22 cellular contexts compared by ENCODE assay signal in genomic region chr3:46113608-46114007, GRCh38.
A peak's percentile ranks its signal among the peaks of the same experiment; 100 is the strongest.
DNase-seq lines count a peak whose midpoint lies in the region; ATAC-seq, FAIRE-seq and TF ChIP-seq lines count a peak whose summit lies in the region.
"Had no signal": no experiment of that assay in that cellular context is flagged by ENCODE, and none has a peak within 500 bp of the region (broad histone marks: within the 10 kb centered on the region; RNA-seq: fewer than 3 reads in every experiment).

No MANE protein-coding gene starts in this region.

- no peak for FAIRE-seq in astrocyte (lab: Jason Lieb, UNC)
- FAIRE-seq: endothelial cell of umbilical vein, frontal cortex had no signal

- POLR2A ChIA-PET in activated naive CD8-positive, alpha-beta T cell treated with anti-CD3 and anti-CD28 coated beads, Interleukin-2, amount 10 ng/mL, durations not matched to agents 7 days and 5 days (lab: Charles Lee): interaction anchor here (0.6 to 1.7 kb wide), 8 partner anchors 10 to 100 kb away, joined by 3 to 5 read pairs (median 4); partner anchors contain the start of gene CCR1

- no peaks in the 10 kb centered on the region for H4K20me1 ChIP-seq in astrocyte (ENCODE audit: insufficient read depth, low read length)

- H3K36me3 ChIP-seq in astrocyte (ENCODE audit: insufficient read depth, low read length) (no peaks in the 10 kb centered on the region), mesenchymal stem cell (ENCODE audit: control insufficient read depth in 1 of 2, insufficient read depth in 2 of 2, low read depth in 1 of 2, low read length in 2 of 2) (no peaks in the 10 kb centered on the region), upper lobe of right lung (no peaks in the 10 kb centered on the region)

- DNase-seq in activated naive CD8-positive, alpha-beta T cell treated with anti-CD3 and anti-CD28 coated beads, Interleukin-2, amount 10 ng/mL, durations not matched to agents 7 days and 5 days: no peak
- no peak for DNase-seq in activated naive CD8-positive, alpha-beta T cell treated with anti-CD3 and anti-CD28 coated beads for 36 hours
- DNase-seq in astrocyte (ENCODE audit: low read depth): no peak
- no peak for DNase-seq in mesenchymal stem cell
- no peak for DNase-seq in upper lobe of right lung
- DNase-seq in left colon: no peak
- DNase-seq: activated naive CD4-positive, alpha-beta T cell treated with anti-CD3 and anti-CD28 coated beads, Interleukin-2, amount 10 ng/mL, durations not matched to agents 7 days and 5 days; CD4-positive, CD25-positive, alpha-beta regulatory T cell; DMS79; NCI-H1694; NCI-H82; SK-N-SH; stimulated activated CD4-positive, alpha-beta T cell treated with anti-CD3 and anti-CD28 coated beads, Interleukin-4, amount 100 ng/mL, for 4 hours; testis had no signal

- H3K4me3 ChIP-seq in astrocyte (ENCODE audit: insufficient read depth, low read depth, low read length) (no peak overlapping the region), mesenchymal stem cell (ENCODE audit: insufficient read depth in 1 of 2, low read depth in 1 of 2, low read length in 2 of 2) (no peak overlapping the region), upper lobe of right lung (no peak overlapping the region)
- H3K4me3 ChIP-seq: coronary artery, GM23248, skin epidermis, testis had no signal

- no peak for ATAC-seq in activated naive CD8-positive, alpha-beta T cell treated with anti-CD3 and anti-CD28 coated beads, Interleukin-2, amount 10 ng/mL, durations not matched to agents 7 days and 5 days (ENCODE audit: low read depth)
- ATAC-seq in upper lobe of right lung (no peak), HG02885 (IDR thresholded peaks at IDR 0.05; ENCODE audit: poor library complexity, unreplicated experiment) (no peak), GM19324 (IDR thresholded peaks at IDR 0.05; ENCODE audit: low FRiP score, unreplicated experiment) (no peak), left colon (no peak)

- no peaks in the 10 kb centered on the region for H3K79me2 ChIP-seq in astrocyte (ENCODE audit: insufficient read depth, low read length)
- H3K79me2 ChIP-seq: parathyroid adenoma had no signal

- H2BK120ac ChIP-seq in mesenchymal stem cell (ENCODE audit: low read depth, low read length): no peak overlapping the region

- peaks cover 47% of the 10 kb centered on the region for H3K36me3 Mint-ChIP-seq in activated naive CD8-positive, alpha-beta T cell treated with anti-CD3 and anti-CD28 coated beads, Interleukin-2, amount 10 ng/mL, durations not matched to agents 7 days and 5 days
- H3K36me3 Mint-ChIP-seq in activated naive CD8-positive, alpha-beta T cell treated with anti-CD3 and anti-CD28 coated beads for 36 hours: no peaks in the 10 kb centered on the region
- H3K36me3 Mint-ChIP-seq in astrocyte (ENCODE audit: low read depth, unreplicated experiment): peaks cover 6% of the 10 kb centered on the region
- H3K36me3 Mint-ChIP-seq: CD4-positive, CD25-positive, alpha-beta regulatory T cell had no signal

- H3K79me1 ChIP-seq in mesenchymal stem cell (replicated peaks; ENCODE audit: low read length, poor library complexity, severe bottlenecking): no peaks in the 10 kb centered on the region

- H3K9ac ChIP-seq in astrocyte (ENCODE audit: low read length): no peak overlapping the region
- peak overlapping the region; percentile 48 for H3K9ac ChIP-seq in mesenchymal stem cell (ENCODE audit: low read length)
- H3K9ac ChIP-seq: GM23248, parathyroid adenoma, SK-N-SH had no signal

- peaks cover 17% of the 10 kb centered on the region for H3K4me1 ChIP-seq in astrocyte (ENCODE audit: insufficient read depth, low read length)
- peaks cover 7% of the 10 kb centered on the region for H3K4me1 ChIP-seq in mesenchymal stem cell (ENCODE audit: control insufficient read depth, insufficient read depth, low read depth, low read length)
- peaks cover 24% of the 10 kb centered on the region for H3K4me1 ChIP-seq in upper lobe of right lung
- H3K4me1 ChIP-seq: parathyroid adenoma, testis had no signal

- TF ChIP-seq CTCF in astrocyte (IDR thresholded peaks at IDR 0.05; ENCODE audit: insufficient read depth, low read depth, low read length) (no peak), upper lobe of right lung (IDR thresholded peaks at IDR 0.05) (no peak)

- 95% methylated on average over 4 of the region's 4 CpGs for WGBS in mesenchymal stem cell

- H2AFZ ChIP-seq in astrocyte (ENCODE audit: low read depth, low read length) (no peak overlapping the region), mesenchymal stem cell (ENCODE audit: low read depth, low read length) (no peak overlapping the region)
- H2AFZ ChIP-seq: GM23248, parathyroid adenoma had no signal

- no peak overlapping the region for H2BK12ac ChIP-seq in mesenchymal stem cell (ENCODE audit: low read length in 2 of 2)

- H3K14ac ChIP-seq in mesenchymal stem cell (ENCODE audit: low read length in 2 of 2): no peak overlapping the region

- no peak overlapping the region for H3K23ac ChIP-seq in mesenchymal stem cell (ENCODE audit: low read length in 2 of 2)

- H3K9me3 ChIP-seq in astrocyte (ENCODE audit: insufficient read depth, low read depth, low read length) (no peaks in the 10 kb centered on the region), mesenchymal stem cell (ENCODE audit: control insufficient read depth, low read length) (peaks cover 9% of the 10 kb centered on the region), upper lobe of right lung (no peaks in the 10 kb centered on the region)
- H3K9me3 ChIP-seq: SK-N-SH, testis had no signal

- no peak overlapping the region for H4K91ac ChIP-seq in mesenchymal stem cell (ENCODE audit: low read length)

- peak overlapping the region; percentile 57 for H3K4me3 Mint-ChIP-seq in activated naive CD8-positive, alpha-beta T cell treated with anti-CD3 and anti-CD28 coated beads, Interleukin-2, amount 10 ng/mL, durations not matched to agents 7 days and 5 days
- H3K4me3 Mint-ChIP-seq in activated naive CD8-positive, alpha-beta T cell treated with anti-CD3 and anti-CD28 coated beads for 36 hours: no peak overlapping the region
- no peak overlapping the region for H3K4me3 Mint-ChIP-seq in astrocyte (ENCODE audit: unreplicated experiment)
- H3K4me3 Mint-ChIP-seq: activated naive CD4-positive, alpha-beta T cell treated with anti-CD3 and anti-CD28 coated beads, Interleukin-2, amount 10 ng/mL, durations not matched to agents 7 days and 5 days; CD4-positive, CD25-positive, alpha-beta regulatory T cell had no signal

- no peak overlapping the region for H2BK15ac ChIP-seq in mesenchymal stem cell (ENCODE audit: low read depth, poor library complexity, severe bottlenecking)

- H3K9me3 Mint-ChIP-seq in activated naive CD8-positive, alpha-beta T cell treated with anti-CD3 and anti-CD28 coated beads, Interleukin-2, amount 10 ng/mL, durations not matched to agents 7 days and 5 days: peaks cover 15% of the 10 kb centered on the region
- no peaks in the 10 kb centered on the region for H3K9me3 Mint-ChIP-seq in activated naive CD8-positive, alpha-beta T cell treated with anti-CD3 and anti-CD28 coated beads for 36 hours
- peaks cover 16% of the 10 kb centered on the region for H3K9me3 Mint-ChIP-seq in astrocyte (ENCODE audit: unreplicated experiment)
- H3K9me3 Mint-ChIP-seq: activated naive CD4-positive, alpha-beta T cell treated with anti-CD3 and anti-CD28 coated beads, Interleukin-2, amount 10 ng/mL, durations not matched to agents 7 days and 5 days; CD4-positive, CD25-positive, alpha-beta regulatory T cell had no signal

- H2BK5ac ChIP-seq in mesenchymal stem cell (ENCODE audit: low read depth, low read length, poor library complexity, severe bottlenecking): no peak overlapping the region

- peak overlapping the region; percentile 89 for H3K27ac Mint-ChIP-seq in activated naive CD8-positive, alpha-beta T cell treated with anti-CD3 and anti-CD28 coated beads, Interleukin-2, amount 10 ng/mL, durations not matched to agents 7 days and 5 days
- H3K27ac Mint-ChIP-seq in activated naive CD8-positive, alpha-beta T cell treated with anti-CD3 and anti-CD28 coated beads for 36 hours: no peak overlapping the region
- no peak overlapping the region for H3K27ac Mint-ChIP-seq in astrocyte (ENCODE audit: unreplicated experiment)
- H3K27ac Mint-ChIP-seq: activated naive CD4-positive, alpha-beta T cell treated with anti-CD3 and anti-CD28 coated beads, Interleukin-2, amount 10 ng/mL, durations not matched to agents 7 days and 5 days; CD4-positive, CD25-positive, alpha-beta regulatory T cell had no signal

- H3K4me2 ChIP-seq in astrocyte (ENCODE audit: low read length) (peak overlapping the region; percentile 50), mesenchymal stem cell (ENCODE audit: low read length, poor library complexity, severe bottlenecking) (no peak overlapping the region)
- H3K4me2 ChIP-seq: SK-N-SH had no signal

- H3K4ac ChIP-seq in mesenchymal stem cell (ENCODE audit: low read depth in 1 of 2, low read length in 2 of 2): no peak overlapping the region

- intact Hi-C loops in upper lobe of right lung (cut with DNase I) (no loop called here), left colon (cut with DNase I, micrococcal nuclease) (no loop called here)

- no peaks in the 10 kb centered on the region for H3K27me3 ChIP-seq in astrocyte (ENCODE audit: insufficient read depth, low read length)
- no peaks in the 10 kb centered on the region for H3K27me3 ChIP-seq in mesenchymal stem cell (ENCODE audit: control insufficient read depth in 1 of 2, insufficient read depth in 1 of 2, low read length in 2 of 2)
- H3K27me3 ChIP-seq in upper lobe of right lung: no peaks in the 10 kb centered on the region
- H3K27me3 ChIP-seq: testis had no signal

- H2AK5ac ChIP-seq in mesenchymal stem cell (ENCODE audit: low read length, severe bottlenecking): no peak overlapping the region

- H4K8ac ChIP-seq in mesenchymal stem cell (ENCODE audit: low read length): no peak overlapping the region

- H3K4me1 Mint-ChIP-seq in activated naive CD8-positive, alpha-beta T cell treated with anti-CD3 and anti-CD28 coated beads, Interleukin-2, amount 10 ng/mL, durations not matched to agents 7 days and 5 days: peaks cover 54% of the 10 kb centered on the region
- peaks cover 27% of the 10 kb centered on the region for H3K4me1 Mint-ChIP-seq in activated naive CD8-positive, alpha-beta T cell treated with anti-CD3 and anti-CD28 coated beads for 36 hours
- peaks cover 30% of the 10 kb centered on the region for H3K4me1 Mint-ChIP-seq in astrocyte (ENCODE audit: low read depth, unreplicated experiment)

- H3K27me3 Mint-ChIP-seq in activated naive CD8-positive, alpha-beta T cell treated with anti-CD3 and anti-CD28 coated beads, Interleukin-2, amount 10 ng/mL, durations not matched to agents 7 days and 5 days: no peaks in the 10 kb centered on the region
- no peaks in the 10 kb centered on the region for H3K27me3 Mint-ChIP-seq in activated naive CD8-positive, alpha-beta T cell treated with anti-CD3 and anti-CD28 coated beads for 36 hours
- H3K27me3 Mint-ChIP-seq in astrocyte (ENCODE audit: low read depth, unreplicated experiment): no peaks in the 10 kb centered on the region
- H3K27me3 Mint-ChIP-seq: CD4-positive, CD25-positive, alpha-beta regulatory T cell had no signal

- no peak overlapping the region for H3K18ac ChIP-seq in mesenchymal stem cell (ENCODE audit: low read depth in 1 of 2, low read length in 2 of 2)

- H3K27ac ChIP-seq in astrocyte (ENCODE audit: low read depth, low read length): peak overlapping the region; percentile 76
- H3K27ac ChIP-seq in mesenchymal stem cell (ENCODE audit: low read length, poor library complexity, severe bottlenecking): no peak overlapping the region
- H3K27ac ChIP-seq in upper lobe of right lung: peak overlapping the region; percentile 33
- H3K27ac ChIP-seq: GM23248, parathyroid adenoma, testis had no signal
